In the genomic region with DNA sequence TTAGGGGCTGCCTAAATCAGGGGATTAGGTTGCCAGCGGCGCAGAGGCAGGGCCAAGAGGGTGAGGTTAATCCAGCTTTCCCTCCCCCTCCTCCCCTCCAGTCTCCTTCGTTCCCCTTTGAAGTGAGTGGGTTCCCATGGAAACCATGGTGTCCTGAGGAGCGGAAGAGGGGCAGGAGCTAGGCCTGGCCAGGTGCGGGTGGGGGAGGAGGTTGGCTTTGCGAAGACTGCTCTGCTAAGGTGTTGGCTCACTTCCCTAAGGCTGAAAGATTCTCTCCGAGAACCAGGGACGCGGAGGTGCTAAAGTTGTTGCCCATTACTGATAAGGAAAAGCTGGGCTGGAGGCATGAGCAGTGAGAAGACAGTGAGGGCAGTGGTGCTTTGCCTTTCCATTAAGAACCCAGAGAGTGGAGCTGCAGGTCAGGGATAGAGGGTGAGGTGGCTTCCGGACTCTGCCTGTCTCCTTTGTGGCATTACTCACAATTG, we compare ENCODE assay signal across 1 cellular context.
TF ChIP-seq lines count a peak whose summit lies in the region.

No MANE protein-coding gene starts in this region.

TF ChIP-seq in WTC11, 78 proteins besides CTCF, POLR2A, EP300 and RAD21 (continued from another document and continues in another):
- TF ChIP-seq ZNF263 (CRISPR knock-in tag; IDR thresholded peaks at IDR 0.05; ENCODE audit: low read depth), result no peak
- TF ChIP-seq RELA (CRISPR knock-in tag; IDR thresholded peaks at IDR 0.05; ENCODE audit: borderline replicate concordance), result no peak
- TF ChIP-seq, protein P1, sequence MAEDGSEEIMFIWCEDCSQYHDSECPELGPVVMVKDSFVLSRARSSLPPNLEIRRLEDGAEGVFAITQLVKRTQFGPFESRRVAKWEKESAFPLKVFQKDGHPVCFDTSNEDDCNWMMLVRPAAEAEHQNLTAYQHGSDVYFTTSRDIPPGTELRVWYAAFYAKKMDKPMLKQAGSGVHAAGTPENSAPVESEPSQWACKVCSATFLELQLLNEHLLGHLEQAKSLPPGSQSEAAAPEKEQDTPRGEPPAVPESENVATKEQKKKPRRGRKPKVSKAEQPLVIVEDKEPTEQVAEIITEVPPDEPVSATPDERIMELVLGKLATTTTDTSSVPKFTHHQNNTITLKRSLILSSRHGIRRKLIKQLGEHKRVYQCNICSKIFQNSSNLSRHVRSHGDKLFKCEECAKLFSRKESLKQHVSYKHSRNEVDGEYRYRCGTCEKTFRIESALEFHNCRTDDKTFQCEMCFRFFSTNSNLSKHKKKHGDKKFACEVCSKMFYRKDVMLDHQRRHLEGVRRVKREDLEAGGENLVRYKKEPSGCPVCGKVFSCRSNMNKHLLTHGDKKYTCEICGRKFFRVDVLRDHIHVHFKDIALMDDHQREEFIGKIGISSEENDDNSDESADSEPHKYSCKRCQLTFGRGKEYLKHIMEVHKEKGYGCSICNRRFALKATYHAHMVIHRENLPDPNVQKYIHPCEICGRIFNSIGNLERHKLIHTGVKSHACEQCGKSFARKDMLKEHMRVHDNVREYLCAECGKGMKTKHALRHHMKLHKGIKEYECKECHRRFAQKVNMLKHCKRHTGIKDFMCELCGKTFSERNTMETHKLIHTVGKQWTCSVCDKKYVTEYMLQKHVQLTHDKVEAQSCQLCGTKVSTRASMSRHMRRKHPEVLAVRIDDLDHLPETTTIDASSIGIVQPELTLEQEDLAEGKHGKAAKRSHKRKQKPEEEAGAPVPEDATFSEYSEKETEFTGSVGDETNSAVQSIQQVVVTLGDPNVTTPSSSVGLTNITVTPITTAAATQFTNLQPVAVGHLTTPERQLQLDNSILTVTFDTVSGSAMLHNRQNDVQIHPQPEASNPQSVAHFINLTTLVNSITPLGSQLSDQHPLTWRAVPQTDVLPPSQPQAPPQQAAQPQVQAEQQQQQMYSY (CRISPR knock-in tag; IDR thresholded peaks at IDR 0.05), result no peak
- 0 out of 2 replicates have a peak, but pooled peaks have one; percentile 59 for TF ChIP-seq CBFB (CRISPR knock-in tag; IDR thresholded peaks at IDR 0.05; ENCODE audit: low read depth)
- TF ChIP-seq, protein P2, sequence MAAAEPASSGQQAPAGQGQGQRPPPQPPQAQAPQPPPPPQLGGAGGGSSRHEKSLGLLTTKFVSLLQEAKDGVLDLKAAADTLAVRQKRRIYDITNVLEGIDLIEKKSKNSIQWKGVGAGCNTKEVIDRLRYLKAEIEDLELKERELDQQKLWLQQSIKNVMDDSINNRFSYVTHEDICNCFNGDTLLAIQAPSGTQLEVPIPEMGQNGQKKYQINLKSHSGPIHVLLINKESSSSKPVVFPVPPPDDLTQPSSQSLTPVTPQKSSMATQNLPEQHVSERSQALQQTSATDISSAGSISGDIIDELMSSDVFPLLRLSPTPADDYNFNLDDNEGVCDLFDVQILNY (CRISPR knock-in tag; IDR thresholded peaks at IDR 0.05), result no peak
- TF ChIP-seq, protein P3, sequence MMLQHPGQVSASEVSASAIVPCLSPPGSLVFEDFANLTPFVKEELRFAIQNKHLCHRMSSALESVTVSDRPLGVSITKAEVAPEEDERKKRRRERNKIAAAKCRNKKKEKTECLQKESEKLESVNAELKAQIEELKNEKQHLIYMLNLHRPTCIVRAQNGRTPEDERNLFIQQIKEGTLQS (CRISPR knock-in tag; conservative IDR thresholded peaks at IDR 0.05), result no peak
- TF ChIP-seq, protein P4, sequence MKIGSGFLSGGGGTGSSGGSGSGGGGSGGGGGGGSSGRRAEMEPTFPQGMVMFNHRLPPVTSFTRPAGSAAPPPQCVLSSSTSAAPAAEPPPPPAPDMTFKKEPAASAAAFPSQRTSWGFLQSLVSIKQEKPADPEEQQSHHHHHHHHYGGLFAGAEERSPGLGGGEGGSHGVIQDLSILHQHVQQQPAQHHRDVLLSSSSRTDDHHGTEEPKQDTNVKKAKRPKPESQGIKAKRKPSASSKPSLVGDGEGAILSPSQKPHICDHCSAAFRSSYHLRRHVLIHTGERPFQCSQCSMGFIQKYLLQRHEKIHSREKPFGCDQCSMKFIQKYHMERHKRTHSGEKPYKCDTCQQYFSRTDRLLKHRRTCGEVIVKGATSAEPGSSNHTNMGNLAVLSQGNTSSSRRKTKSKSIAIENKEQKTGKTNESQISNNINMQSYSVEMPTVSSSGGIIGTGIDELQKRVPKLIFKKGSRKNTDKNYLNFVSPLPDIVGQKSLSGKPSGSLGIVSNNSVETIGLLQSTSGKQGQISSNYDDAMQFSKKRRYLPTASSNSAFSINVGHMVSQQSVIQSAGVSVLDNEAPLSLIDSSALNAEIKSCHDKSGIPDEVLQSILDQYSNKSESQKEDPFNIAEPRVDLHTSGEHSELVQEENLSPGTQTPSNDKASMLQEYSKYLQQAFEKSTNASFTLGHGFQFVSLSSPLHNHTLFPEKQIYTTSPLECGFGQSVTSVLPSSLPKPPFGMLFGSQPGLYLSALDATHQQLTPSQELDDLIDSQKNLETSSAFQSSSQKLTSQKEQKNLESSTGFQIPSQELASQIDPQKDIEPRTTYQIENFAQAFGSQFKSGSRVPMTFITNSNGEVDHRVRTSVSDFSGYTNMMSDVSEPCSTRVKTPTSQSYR (CRISPR knock-in tag; IDR thresholded peaks at IDR 0.05), result peak; percentile 92
- TF ChIP-seq MAX (CRISPR knock-in tag; IDR thresholded peaks at IDR 0.05), result no peak
- TF ChIP-seq TEAD4 (CRISPR knock-in tag; IDR thresholded peaks at IDR 0.05), result no peak
- TF ChIP-seq, protein P5, sequence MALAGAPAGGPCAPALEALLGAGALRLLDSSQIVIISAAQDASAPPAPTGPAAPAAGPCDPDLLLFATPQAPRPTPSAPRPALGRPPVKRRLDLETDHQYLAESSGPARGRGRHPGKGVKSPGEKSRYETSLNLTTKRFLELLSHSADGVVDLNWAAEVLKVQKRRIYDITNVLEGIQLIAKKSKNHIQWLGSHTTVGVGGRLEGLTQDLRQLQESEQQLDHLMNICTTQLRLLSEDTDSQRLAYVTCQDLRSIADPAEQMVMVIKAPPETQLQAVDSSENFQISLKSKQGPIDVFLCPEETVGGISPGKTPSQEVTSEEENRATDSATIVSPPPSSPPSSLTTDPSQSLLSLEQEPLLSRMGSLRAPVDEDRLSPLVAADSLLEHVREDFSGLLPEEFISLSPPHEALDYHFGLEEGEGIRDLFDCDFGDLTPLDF (CRISPR knock-in tag; IDR thresholded peaks at IDR 0.05), result no peak
- no peak for TF ChIP-seq CREB1 (CRISPR knock-in tag; IDR thresholded peaks at IDR 0.05)
- TF ChIP-seq TCF7 (CRISPR knock-in tag; IDR thresholded peaks at IDR 0.05; ENCODE audit: low read depth), result no peak
- TF ChIP-seq TEAD1 (CRISPR knock-in tag; IDR thresholded peaks at IDR 0.05), result no peak
- TF ChIP-seq HMGA2 (CRISPR knock-in tag; IDR thresholded peaks at IDR 0.05), result no peak
- TF ChIP-seq NR3C1 (CRISPR knock-in tag; conservative IDR thresholded peaks at IDR 0.05; ENCODE audit: low read depth), result no peak
- TF ChIP-seq, protein P6, sequence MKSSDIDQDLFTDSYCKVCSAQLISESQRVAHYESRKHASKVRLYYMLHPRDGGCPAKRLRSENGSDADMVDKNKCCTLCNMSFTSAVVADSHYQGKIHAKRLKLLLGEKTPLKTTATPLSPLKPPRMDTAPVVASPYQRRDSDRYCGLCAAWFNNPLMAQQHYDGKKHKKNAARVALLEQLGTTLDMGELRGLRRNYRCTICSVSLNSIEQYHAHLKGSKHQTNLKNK (CRISPR knock-in tag; IDR thresholded peaks at IDR 0.05), result no peak
- no peak for TF ChIP-seq ATF1 (CRISPR knock-in tag; IDR thresholded peaks at IDR 0.05)
- no peak for TF ChIP-seq MXD4 (CRISPR knock-in tag; IDR thresholded peaks at IDR 0.05; ENCODE audit: borderline replicate concordance)
- no peak for TF ChIP-seq IRF2 (CRISPR knock-in tag; IDR thresholded peaks at IDR 0.05; ENCODE audit: borderline replicate concordance, low read depth)
- TF ChIP-seq, protein P7, sequence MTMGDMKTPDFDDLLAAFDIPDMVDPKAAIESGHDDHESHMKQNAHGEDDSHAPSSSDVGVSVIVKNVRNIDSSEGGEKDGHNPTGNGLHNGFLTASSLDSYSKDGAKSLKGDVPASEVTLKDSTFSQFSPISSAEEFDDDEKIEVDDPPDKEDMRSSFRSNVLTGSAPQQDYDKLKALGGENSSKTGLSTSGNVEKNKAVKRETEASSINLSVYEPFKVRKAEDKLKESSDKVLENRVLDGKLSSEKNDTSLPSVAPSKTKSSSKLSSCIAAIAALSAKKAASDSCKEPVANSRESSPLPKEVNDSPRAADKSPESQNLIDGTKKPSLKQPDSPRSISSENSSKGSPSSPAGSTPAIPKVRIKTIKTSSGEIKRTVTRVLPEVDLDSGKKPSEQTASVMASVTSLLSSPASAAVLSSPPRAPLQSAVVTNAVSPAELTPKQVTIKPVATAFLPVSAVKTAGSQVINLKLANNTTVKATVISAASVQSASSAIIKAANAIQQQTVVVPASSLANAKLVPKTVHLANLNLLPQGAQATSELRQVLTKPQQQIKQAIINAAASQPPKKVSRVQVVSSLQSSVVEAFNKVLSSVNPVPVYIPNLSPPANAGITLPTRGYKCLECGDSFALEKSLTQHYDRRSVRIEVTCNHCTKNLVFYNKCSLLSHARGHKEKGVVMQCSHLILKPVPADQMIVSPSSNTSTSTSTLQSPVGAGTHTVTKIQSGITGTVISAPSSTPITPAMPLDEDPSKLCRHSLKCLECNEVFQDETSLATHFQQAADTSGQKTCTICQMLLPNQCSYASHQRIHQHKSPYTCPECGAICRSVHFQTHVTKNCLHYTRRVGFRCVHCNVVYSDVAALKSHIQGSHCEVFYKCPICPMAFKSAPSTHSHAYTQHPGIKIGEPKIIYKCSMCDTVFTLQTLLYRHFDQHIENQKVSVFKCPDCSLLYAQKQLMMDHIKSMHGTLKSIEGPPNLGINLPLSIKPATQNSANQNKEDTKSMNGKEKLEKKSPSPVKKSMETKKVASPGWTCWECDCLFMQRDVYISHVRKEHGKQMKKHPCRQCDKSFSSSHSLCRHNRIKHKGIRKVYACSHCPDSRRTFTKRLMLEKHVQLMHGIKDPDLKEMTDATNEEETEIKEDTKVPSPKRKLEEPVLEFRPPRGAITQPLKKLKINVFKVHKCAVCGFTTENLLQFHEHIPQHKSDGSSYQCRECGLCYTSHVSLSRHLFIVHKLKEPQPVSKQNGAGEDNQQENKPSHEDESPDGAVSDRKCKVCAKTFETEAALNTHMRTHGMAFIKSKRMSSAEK (CRISPR knock-in tag; IDR thresholded peaks at IDR 0.05; ENCODE audit: borderline replicate concordance), result no peak
- no peak for TF ChIP-seq SOX15 (CRISPR knock-in tag; IDR thresholded peaks at IDR 0.05)
- TF ChIP-seq ERG (CRISPR knock-in tag; IDR thresholded peaks at IDR 0.05), result peak; percentile 29; the same call in 1 of the 2 replicates
- no peak for TF ChIP-seq ZNF138 (CRISPR knock-in tag; conservative IDR thresholded peaks at IDR 0.05)
- no peak for TF ChIP-seq NFATC4 (CRISPR knock-in tag; IDR thresholded peaks at IDR 0.05)
- no peak for TF ChIP-seq ZNF396 (CRISPR knock-in tag; IDR thresholded peaks at IDR 0.05; ENCODE audit: borderline replicate concordance)
- TF ChIP-seq, protein P8, sequence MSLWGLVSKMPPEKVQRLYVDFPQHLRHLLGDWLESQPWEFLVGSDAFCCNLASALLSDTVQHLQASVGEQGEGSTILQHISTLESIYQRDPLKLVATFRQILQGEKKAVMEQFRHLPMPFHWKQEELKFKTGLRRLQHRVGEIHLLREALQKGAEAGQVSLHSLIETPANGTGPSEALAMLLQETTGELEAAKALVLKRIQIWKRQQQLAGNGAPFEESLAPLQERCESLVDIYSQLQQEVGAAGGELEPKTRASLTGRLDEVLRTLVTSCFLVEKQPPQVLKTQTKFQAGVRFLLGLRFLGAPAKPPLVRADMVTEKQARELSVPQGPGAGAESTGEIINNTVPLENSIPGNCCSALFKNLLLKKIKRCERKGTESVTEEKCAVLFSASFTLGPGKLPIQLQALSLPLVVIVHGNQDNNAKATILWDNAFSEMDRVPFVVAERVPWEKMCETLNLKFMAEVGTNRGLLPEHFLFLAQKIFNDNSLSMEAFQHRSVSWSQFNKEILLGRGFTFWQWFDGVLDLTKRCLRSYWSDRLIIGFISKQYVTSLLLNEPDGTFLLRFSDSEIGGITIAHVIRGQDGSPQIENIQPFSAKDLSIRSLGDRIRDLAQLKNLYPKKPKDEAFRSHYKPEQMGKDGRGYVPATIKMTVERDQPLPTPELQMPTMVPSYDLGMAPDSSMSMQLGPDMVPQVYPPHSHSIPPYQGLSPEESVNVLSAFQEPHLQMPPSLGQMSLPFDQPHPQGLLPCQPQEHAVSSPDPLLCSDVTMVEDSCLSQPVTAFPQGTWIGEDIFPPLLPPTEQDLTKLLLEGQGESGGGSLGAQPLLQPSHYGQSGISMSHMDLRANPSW (CRISPR knock-in tag; conservative IDR thresholded peaks at IDR 0.05; ENCODE audit: low read depth), result no peak
- no peak for TF ChIP-seq CREM (CRISPR knock-in tag; IDR thresholded peaks at IDR 0.05)
- no peak for TF ChIP-seq EMX1 (CRISPR knock-in tag; IDR thresholded peaks at IDR 0.05)
- TF ChIP-seq, protein P9, sequence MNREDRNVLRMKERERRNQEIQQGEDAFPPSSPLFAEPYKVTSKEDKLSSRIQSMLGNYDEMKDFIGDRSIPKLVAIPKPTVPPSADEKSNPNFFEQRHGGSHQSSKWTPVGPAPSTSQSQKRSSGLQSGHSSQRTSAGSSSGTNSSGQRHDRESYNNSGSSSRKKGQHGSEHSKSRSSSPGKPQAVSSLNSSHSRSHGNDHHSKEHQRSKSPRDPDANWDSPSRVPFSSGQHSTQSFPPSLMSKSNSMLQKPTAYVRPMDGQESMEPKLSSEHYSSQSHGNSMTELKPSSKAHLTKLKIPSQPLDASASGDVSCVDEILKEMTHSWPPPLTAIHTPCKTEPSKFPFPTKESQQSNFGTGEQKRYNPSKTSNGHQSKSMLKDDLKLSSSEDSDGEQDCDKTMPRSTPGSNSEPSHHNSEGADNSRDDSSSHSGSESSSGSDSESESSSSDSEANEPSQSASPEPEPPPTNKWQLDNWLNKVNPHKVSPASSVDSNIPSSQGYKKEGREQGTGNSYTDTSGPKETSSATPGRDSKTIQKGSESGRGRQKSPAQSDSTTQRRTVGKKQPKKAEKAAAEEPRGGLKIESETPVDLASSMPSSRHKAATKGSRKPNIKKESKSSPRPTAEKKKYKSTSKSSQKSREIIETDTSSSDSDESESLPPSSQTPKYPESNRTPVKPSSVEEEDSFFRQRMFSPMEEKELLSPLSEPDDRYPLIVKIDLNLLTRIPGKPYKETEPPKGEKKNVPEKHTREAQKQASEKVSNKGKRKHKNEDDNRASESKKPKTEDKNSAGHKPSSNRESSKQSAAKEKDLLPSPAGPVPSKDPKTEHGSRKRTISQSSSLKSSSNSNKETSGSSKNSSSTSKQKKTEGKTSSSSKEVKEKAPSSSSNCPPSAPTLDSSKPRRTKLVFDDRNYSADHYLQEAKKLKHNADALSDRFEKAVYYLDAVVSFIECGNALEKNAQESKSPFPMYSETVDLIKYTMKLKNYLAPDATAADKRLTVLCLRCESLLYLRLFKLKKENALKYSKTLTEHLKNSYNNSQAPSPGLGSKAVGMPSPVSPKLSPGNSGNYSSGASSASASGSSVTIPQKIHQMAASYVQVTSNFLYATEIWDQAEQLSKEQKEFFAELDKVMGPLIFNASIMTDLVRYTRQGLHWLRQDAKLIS (CRISPR knock-in tag; IDR thresholded peaks at IDR 0.05; ENCODE audit: borderline replicate concordance), result no peak
- TF ChIP-seq FOXK1 (CRISPR knock-in tag; IDR thresholded peaks at IDR 0.05), result no peak
